In the genomic region with DNA sequence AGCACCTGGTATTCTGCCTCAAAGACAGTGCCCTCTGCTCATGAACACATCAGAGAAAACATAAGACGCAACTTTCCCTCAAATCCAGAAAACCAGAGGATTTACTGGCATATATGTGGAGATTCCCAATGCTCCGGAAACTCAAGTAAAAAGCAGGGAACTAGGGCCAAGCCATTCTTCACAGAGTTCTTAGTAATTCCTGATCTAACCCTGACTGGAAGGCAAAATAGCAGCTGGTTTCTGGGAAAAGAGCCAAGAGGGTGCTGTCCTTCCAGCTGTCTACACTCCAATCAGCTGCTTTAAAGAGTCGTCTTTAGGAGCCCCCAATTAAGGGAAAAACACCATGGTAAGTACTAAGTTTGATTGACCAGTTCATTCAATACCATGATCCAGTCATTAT, we compare ENCODE assay signal across 10 cellular contexts. TPM values are rescaled to one million over a fixed set of nuclear protein-coding genes. Genes with fewer than 3 reads are reported as not detected.
DNase-seq lines count a peak whose midpoint lies in the region; ATAC-seq and TF ChIP-seq lines count a peak whose summit lies in the region.
"Had no signal": no experiment of that assay in that cellular context is flagged by ENCODE, and none has a peak within 500 bp of the region (broad histone marks: within the 10 kb centered on the region; RNA-seq: fewer than 3 reads in every experiment).

No MANE protein-coding gene starts in this region.

- no peak overlapping the region for H3K9ac ChIP-seq in endodermal cell (ENCODE audit: extremely low read depth, low read length, poor library complexity, severe bottlenecking)

- intact Hi-C loops in heart left ventricle (cut with DNase I) (loop anchor here in 3 of 10 donors (2.0 to 5.0 kb wide), 4 partner anchors 49 to 86 kb away; partner anchors contain the start of gene GNA14 (in 1 of the 3)), spleen (cut with DNase I; ENCODE audit: low total_unique reads) (no loop called here)

- H3K9me3 ChIP-seq in MG63 (no peaks in the 10 kb centered on the region), heart left ventricle (no peaks in the 10 kb centered on the region), spleen (no peaks in the 10 kb centered on the region), endodermal cell (ENCODE audit: control insufficient read depth, low read length) (no peaks in the 10 kb centered on the region)

- no peak overlapping the region for H3K4me3 ChIP-seq in MG63
- no peak overlapping the region for H3K4me3 ChIP-seq in heart left ventricle
- no peak overlapping the region for H3K4me3 ChIP-seq in spleen
- no peak overlapping the region for H3K4me3 ChIP-seq in endodermal cell (ENCODE audit: low read length)

- no peaks in the 10 kb centered on the region for H3K27me3 ChIP-seq in MG63
- H3K27me3 ChIP-seq in heart left ventricle, result no peaks in the 10 kb centered on the region
- no peaks in the 10 kb centered on the region for H3K27me3 ChIP-seq in spleen (replicated peaks in 1 of 7)
- no peaks in the 10 kb centered on the region for H3K27me3 ChIP-seq in endodermal cell (ENCODE audit: control insufficient read depth, insufficient read depth, low read length, poor library complexity, severe bottlenecking)

- no peaks in the 10 kb centered on the region for H3K36me3 Mint-ChIP-seq in endodermal cell (ENCODE audit: low read depth)

- TF ChIP-seq CTCF in heart left ventricle (IDR thresholded peaks at IDR 0.05) (no peak), spleen (IDR thresholded peaks at IDR 0.05 in 8 of 11, conservative IDR thresholded peaks at IDR 0.05 in 3 of 11) (no peak), endodermal cell (conservative IDR thresholded peaks at IDR 0.05) (no peak)

- no peak overlapping the region for H3K4me3 Mint-ChIP-seq in endodermal cell
- H3K4me3 Mint-ChIP-seq: effector memory CD8-positive, alpha-beta T cell had no signal

- H3K27ac ChIP-seq in heart left ventricle (peak overlapping the region in 10 of 12 donors; percentile 25 to 80 (median 62)), spleen (peak overlapping the region in 5 of 8 donors; percentile 22 to 53 (median 38)), endodermal cell (ENCODE audit: low read depth, low read length) (no peak overlapping the region)

- H3K27me3 Mint-ChIP-seq in endodermal cell (ENCODE audit: insufficient read depth), result no peaks in the 10 kb centered on the region

- peaks cover 37% of the 10 kb centered on the region for H3K4me1 Mint-ChIP-seq in endodermal cell

- no peaks in the 10 kb centered on the region for H3K9me3 Mint-ChIP-seq in endodermal cell
- H3K9me3 Mint-ChIP-seq: effector memory CD8-positive, alpha-beta T cell had no signal

- H3K4me1 ChIP-seq in heart left ventricle (peaks cover 0 to 58% (median 34%) of the 10 kb centered on the region in 12 donors), spleen (peaks cover 0 to 37% (median 11%) of the 10 kb centered on the region in 6 donors), endodermal cell (ENCODE audit: control insufficient read depth, insufficient read depth, low read length) (peaks cover 6% of the 10 kb centered on the region)

- no peak overlapping the region for H3K27ac Mint-ChIP-seq in endodermal cell
- H3K27ac Mint-ChIP-seq: effector memory CD8-positive, alpha-beta T cell had no signal

- WGBS in heart left ventricle, 4 donors, result 22 to 37% (median 28%) methylated on average over 3 of the region's 3 CpGs
- WGBS in spleen, 5 donors, result 58 to 68% (median 65%) methylated on average over 3 of the region's 3 CpGs
- WGBS in endodermal cell (ENCODE audit: insufficient coverage in 1 of 2, insufficient read length in 1 of 2), 2 experiments, result 75 to 91% methylated on average over 1 to 3 of the region's 3 CpGs

- DNase-seq in MG63 (peak; percentile 57), RPMI7951 (ENCODE audit: low read depth) (peak; percentile 24), heart left ventricle (peak in 4 of 5 donors; percentile 31 to 59 (median 54)), spleen (no peak), NCI-H146 (lab: John Stamatoyannopoulos, UW) (no peak), endodermal cell (no peak)
- DNase-seq: effector memory CD8-positive, alpha-beta T cell; T-helper 1 cell had no signal

- TF ChIP-seq POLR2A in heart left ventricle (IDR thresholded peaks at IDR 0.05) (no peak), spleen (IDR thresholded peaks at IDR 0.05) (no peak)

- H3K36me3 ChIP-seq in MG63, result no peaks in the 10 kb centered on the region
- H3K36me3 ChIP-seq in heart left ventricle, result no peaks in the 10 kb centered on the region
- no peaks in the 10 kb centered on the region for H3K36me3 ChIP-seq in spleen
- no peaks in the 10 kb centered on the region for H3K36me3 ChIP-seq in endodermal cell (ENCODE audit: control insufficient read depth, insufficient read depth, low read length)

- ATAC-seq in heart left ventricle (peak in 3 of 4 donors; percentile 72 to 90 (median 83)), GM21390 (IDR thresholded peaks at IDR 0.05; ENCODE audit: unreplicated experiment) (no peak)
- ATAC-seq: effector memory CD8-positive, alpha-beta T cell had no signal

RNA-seq across cellular contexts. Expression of gene GNA14, which starts 49.6 kb away (rescaled TPM):
- not detected in 2 replicates for total RNA-seq in MG63 (2014; rRNA removed; shearing (Covaris generic); ENCODE audit: low replicate concordance)
- total RNA-seq in RPMI7951 (2014; rRNA removed; shearing (Covaris generic)), result 1.1 TPM in 1 of 2 replicates, not detected in the other
- total RNA-seq in heart left ventricle, result 1 to 10 TPM in 6 of 9 donors, under 1 TPM in 3; 0.53 to 6.5 (median 1.4) TPM
- polyA plus RNA-seq in heart left ventricle, result under 1 TPM; 0.38 to 0.79 TPM
- 10 to 100 TPM in 4 of 7 donors, 1 to 10 TPM in 3; 6.1 to 41.7 (median 11.1) TPM for total RNA-seq in spleen
- 1 to 10 TPM; 1.7 to 3.1 (median 1.9) TPM for polyA plus RNA-seq in spleen
- 1 to 10 TPM in 1 of 2 donors, under 1 TPM in 1; 0.62 to 8.0 TPM for total RNA-seq in endodermal cell
- 0.78 TPM for polyA plus RNA-seq in endodermal cell (2013, experiment 1 of 2)
- 1.2 TPM for polyA plus RNA-seq in endodermal cell (2013, experiment 2 of 2)
- total RNA-seq: mononuclear cell had no signal

Comparison
In these comparisons a context has a peak if more than half of its experiments do, and no peak if none do; other contexts are left out.
1. DNase-seq: peak in MG63 (single experiment), RPMI7951 (single experiment) and heart left ventricle (4 of 5); none in spleen (single experiment), NCI-H146 (single experiment) and endodermal cell (single experiment).